ENCODE assay signal across 8 cellular contexts in the genomic region with DNA sequence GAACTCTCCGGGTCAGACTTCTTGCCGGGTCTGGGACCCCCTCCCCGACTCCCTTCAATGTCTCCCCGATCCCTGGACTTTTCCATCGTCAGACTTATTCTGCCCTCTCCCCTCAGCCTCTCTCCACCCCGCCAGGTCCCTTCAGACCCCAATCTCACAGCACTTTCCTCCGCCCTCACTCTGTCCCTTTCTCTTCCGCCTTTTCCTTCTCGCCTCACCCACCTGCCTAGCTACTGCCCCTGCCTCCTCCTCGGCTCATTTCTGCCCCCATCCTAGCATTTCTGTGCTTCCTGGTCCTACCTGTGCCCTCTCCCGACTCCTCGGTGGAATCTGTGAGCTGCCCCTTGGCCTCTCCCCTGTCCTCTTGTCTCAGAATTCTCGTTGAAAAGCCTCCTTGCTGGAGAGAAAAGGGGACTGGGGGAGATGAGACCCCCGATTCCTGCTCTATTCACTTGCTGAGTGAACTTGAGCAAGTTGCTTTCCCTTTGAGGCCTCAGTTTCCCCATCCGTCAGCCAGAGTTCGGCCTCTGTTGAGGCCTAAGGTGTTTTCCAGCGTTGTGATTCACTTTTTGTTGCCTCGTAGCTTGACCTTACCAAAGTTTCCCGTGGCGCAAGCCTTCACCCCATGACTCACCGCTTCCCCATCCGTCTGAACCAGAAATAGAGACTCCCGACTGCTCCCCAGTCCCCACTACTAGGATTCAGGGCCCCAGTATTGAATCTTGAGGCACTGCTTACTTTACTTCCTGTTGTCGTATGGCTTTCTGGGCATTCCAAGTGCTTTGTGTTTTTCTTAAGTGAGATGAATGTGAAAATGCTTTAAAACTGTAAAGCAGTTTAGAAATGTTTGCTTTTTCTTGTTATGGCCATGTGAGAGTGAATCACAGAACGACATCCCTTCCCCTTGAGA. TPM values are rescaled to one million over a fixed set of nuclear protein-coding genes. Genes with fewer than 3 reads are reported as not detected.
DNase-seq lines count a peak whose midpoint lies in the region; ATAC-seq and TF ChIP-seq lines count a peak whose summit lies in the region.

No MANE protein-coding gene starts in this region.

- H3K36me3 Mint-ChIP-seq in activated T-helper 1 cell treated with anti-CD3 and anti-CD28 coated beads, Interleukin-12 subunit alpha, Interleukin-12 subunit beta, Interleukin-2, Interleukin-4 antibody, amounts not matched to agents 30 ng/mL and 10 ng/mL and 1 ng/mL, durations not matched to agents 14 hours and 24 hours and 36 hours (ENCODE audit: low read depth) = peaks cover 27% of the 10 kb centered on the region

- peaks cover 22% of the 10 kb centered on the region for H4K20me1 ChIP-seq in GM23248 (ENCODE audit: insufficient read depth)

- H3K4me3 ChIP-seq in GM23248 = peak overlapping the region; percentile 93
- peak overlapping the region; percentile 81 to 91 for H3K4me3 ChIP-seq in gastroesophageal sphincter
- peak overlapping the region; percentile 79 to 100 for H3K4me3 ChIP-seq in vagina

- H3K9ac ChIP-seq in GM23248 = peak overlapping the region; percentile 98

- H3K27ac Mint-ChIP-seq in activated T-helper 1 cell treated with anti-CD3 and anti-CD28 coated beads, Interleukin-12 subunit alpha, Interleukin-12 subunit beta, Interleukin-2, Interleukin-4 antibody, amounts not matched to agents 30 ng/mL and 10 ng/mL and 1 ng/mL, durations not matched to agents 14 hours and 24 hours and 36 hours = peak overlapping the region; percentile 97

- H3K9me2 ChIP-seq in GM23248 (ENCODE audit: insufficient read depth) = no peaks in the 10 kb centered on the region

- peak; percentile 49 for ATAC-seq in gastroesophageal sphincter

- H3K9me3 ChIP-seq in GM23248 (ENCODE audit: low read depth) (no peaks in the 10 kb centered on the region), gastroesophageal sphincter (no peaks in the 10 kb centered on the region), vagina (no peaks in the 10 kb centered on the region)

- H3K27ac ChIP-seq in C4-2B (peak overlapping the region; percentile 89), GM23248 (peak overlapping the region; percentile 98), gastroesophageal sphincter (peak overlapping the region; percentile 88 to 95 (median 94)), vagina (peak overlapping the region; percentile 95)

- H2AFZ ChIP-seq in GM23248 = peak overlapping the region; percentile 63

- no peaks in the 10 kb centered on the region for H3K27me3 Mint-ChIP-seq in activated T-helper 1 cell treated with anti-CD3 and anti-CD28 coated beads, Interleukin-12 subunit alpha, Interleukin-12 subunit beta, Interleukin-2, Interleukin-4 antibody, amounts not matched to agents 30 ng/mL and 10 ng/mL and 1 ng/mL, durations not matched to agents 14 hours and 24 hours and 36 hours (ENCODE audit: insufficient read depth)

- H3K4me3 Mint-ChIP-seq in activated T-helper 1 cell treated with anti-CD3 and anti-CD28 coated beads, Interleukin-12 subunit alpha, Interleukin-12 subunit beta, Interleukin-2, Interleukin-4 antibody, amounts not matched to agents 30 ng/mL and 10 ng/mL and 1 ng/mL, durations not matched to agents 14 hours and 24 hours and 36 hours = peak overlapping the region; percentile 94

- 1% methylated on average over 24 to 25 of the region's 25 CpGs for WGBS in GM23248 (ENCODE audit: low coverage in 1 of 2, low lambda C conversion rate in 2 of 2, missing lambda C conversion rate in 2 of 2), 2 experiments
- 0 to 1% methylated on average over 20 to 25 of the region's 25 CpGs for WGBS in gastroesophageal sphincter (ENCODE audit: low coverage in 1 of 2), 2 donors

- H3K79me2 ChIP-seq in GM23248 (ENCODE audit: insufficient read depth) = peaks cover 55% of the 10 kb centered on the region

- H3K36me3 ChIP-seq in GM23248 (ENCODE audit: low read depth) (no peaks in the 10 kb centered on the region), gastroesophageal sphincter (peaks cover 0 to 4% of the 10 kb centered on the region in 2 donors), vagina (no peaks in the 10 kb centered on the region)

- TF ChIP-seq CTCF in C4-2B (conservative IDR thresholded peaks at IDR 0.05) (no peak), gastroesophageal sphincter (IDR thresholded peaks at IDR 0.05) (no peak), vagina (IDR thresholded peaks at IDR 0.05) (no peak)

- TF ChIP-seq POLR2A in gastroesophageal sphincter (IDR thresholded peaks at IDR 0.05) (no peak), vagina (IDR thresholded peaks at IDR 0.05) (no peak)

- in situ Hi-C loops in GM23248 (cut with MboI) = no loop called here

- intact Hi-C loops in activated T-helper 1 cell treated with anti-CD3 and anti-CD28 coated beads, Interleukin-12 subunit alpha, Interleukin-12 subunit beta, Interleukin-2, Interleukin-4 antibody, amounts not matched to agents 30 ng/mL and 10 ng/mL and 1 ng/mL, durations not matched to agents 14 hours and 24 hours and 36 hours (cut with micrococcal nuclease) = loop anchor here (1.0 to 5.0 kb wide), 12 partner anchors 34 to 1860 kb away; a partner anchor contains a TSS
- intact Hi-C loops in vagina (cut with DNase I) = no loop called here

- H3K4me1 ChIP-seq in GM23248 (ENCODE audit: insufficient read depth) (peaks cover 19% of the 10 kb centered on the region), gastroesophageal sphincter (peaks cover 7 to 56% (median 15%) of the 10 kb centered on the region in 3 donors), vagina (peaks cover 53% of the 10 kb centered on the region)

- peak overlapping the region; percentile 97 for H3K4me2 ChIP-seq in GM23248 (ENCODE audit: unreplicated experiment)

- H3K27me3 ChIP-seq in GM23248 (replicated peaks; ENCODE audit: insufficient read depth) (no peaks in the 10 kb centered on the region), gastroesophageal sphincter (no peaks in the 10 kb centered on the region), vagina (no peaks in the 10 kb centered on the region)

- DNase-seq in GM23248 = peak; percentile 94
- DNase-seq in NOMO-1 (lab: John Stamatoyannopoulos, UW; ENCODE audit: unreplicated experiment in 2 of 2) = peak; percentile 58 to 64
- DNase-seq in activated T-helper 1 cell treated with anti-CD3 and anti-CD28 coated beads, Interleukin-12 subunit alpha, Interleukin-12 subunit beta, Interleukin-2, Interleukin-4 antibody, amounts not matched to agents 30 ng/mL and 10 ng/mL and 1 ng/mL, durations not matched to agents 14 hours and 24 hours and 36 hours (ENCODE audit: low spot score) = peak; percentile 7
- peak; percentile 13 for DNase-seq in occipital lobe (lab: John Stamatoyannopoulos, UW)
- DNase-seq in vagina (ENCODE audit: extremely low spot score in 2 of 2) = no peak
- no peak for DNase-seq in NCI-H2081 treated with DMSO at 0.1 percent for 48 hours (lab: John Stamatoyannopoulos, UW)

- H3K4me1 Mint-ChIP-seq in activated T-helper 1 cell treated with anti-CD3 and anti-CD28 coated beads, Interleukin-12 subunit alpha, Interleukin-12 subunit beta, Interleukin-2, Interleukin-4 antibody, amounts not matched to agents 30 ng/mL and 10 ng/mL and 1 ng/mL, durations not matched to agents 14 hours and 24 hours and 36 hours (ENCODE audit: low read depth) = peaks cover 52% of the 10 kb centered on the region

- H3K9me3 Mint-ChIP-seq in activated T-helper 1 cell treated with anti-CD3 and anti-CD28 coated beads, Interleukin-12 subunit alpha, Interleukin-12 subunit beta, Interleukin-2, Interleukin-4 antibody, amounts not matched to agents 30 ng/mL and 10 ng/mL and 1 ng/mL, durations not matched to agents 14 hours and 24 hours and 36 hours = no peaks in the 10 kb centered on the region

- no peak for TF ChIP-seq EP300 in gastroesophageal sphincter (IDR thresholded peaks at IDR 0.05)

- peaks cover 14% of the 10 kb centered on the region for H3F3A ChIP-seq in GM23248 (ENCODE audit: insufficient read depth)

RNA-seq across cellular contexts. Expression of a gene that starts 0.9 kb away (rescaled TPM):
- 35.3 and 48.2 TPM in 2 replicates for total RNA-seq in GM23248 (2014; rRNA removed; shearing (Covaris generic))
- polyA plus RNA-seq in GM23248 (2016; fragmentation: Nextera tagmentation; extraction: Ambion mirVana) = 4.7 and 5.5 TPM in 2 replicates
- 94.5 and 96.4 TPM in 2 replicates for total RNA-seq in activated T-helper 1 cell treated with anti-CD3 and anti-CD28 coated beads, Interleukin-12 subunit alpha, Interleukin-12 subunit beta, Interleukin-2, Interleukin-4 antibody, amounts not matched to agents 30 ng/mL and 10 ng/mL and 1 ng/mL, durations not matched to agents 14 hours and 24 hours and 36 hours
- total RNA-seq in gastroesophageal sphincter (100 to 1,000 TPM in 3 of 4 donors, 10 to 100 TPM in 1; 93.4 to 118 (median 112) TPM), occipital lobe (26.4 TPM), vagina (95.5 TPM)

Comparison
In these comparisons a context has a peak if more than half of its experiments do, and no peak if none do; other contexts are left out.
1. DNase-seq: peak in GM23248 (single experiment), NOMO-1 (2 of 2), activated T-helper 1 cell treated with anti-CD3 and anti-CD28 coated beads, Interleukin-12 subunit alpha, Interleukin-12 subunit beta, Interleukin-2, Interleukin-4 antibody, amounts not matched to agents 30 ng/mL and 10 ng/mL and 1 ng/mL, durations not matched to agents 14 hours and 24 hours and 36 hours (single experiment) and occipital lobe (single experiment); none in vagina (0 of 2) and NCI-H2081 treated with DMSO at 0.1 percent for 48 hours (single experiment).
2. Peak in every context shown above with its lines, with median percentiles within 50 percentile points of each other: H3K27ac ChIP-seq and H3K4me3 ChIP-seq.